ENCODE assay signal across 8 cellular contexts in the genomic region with DNA sequence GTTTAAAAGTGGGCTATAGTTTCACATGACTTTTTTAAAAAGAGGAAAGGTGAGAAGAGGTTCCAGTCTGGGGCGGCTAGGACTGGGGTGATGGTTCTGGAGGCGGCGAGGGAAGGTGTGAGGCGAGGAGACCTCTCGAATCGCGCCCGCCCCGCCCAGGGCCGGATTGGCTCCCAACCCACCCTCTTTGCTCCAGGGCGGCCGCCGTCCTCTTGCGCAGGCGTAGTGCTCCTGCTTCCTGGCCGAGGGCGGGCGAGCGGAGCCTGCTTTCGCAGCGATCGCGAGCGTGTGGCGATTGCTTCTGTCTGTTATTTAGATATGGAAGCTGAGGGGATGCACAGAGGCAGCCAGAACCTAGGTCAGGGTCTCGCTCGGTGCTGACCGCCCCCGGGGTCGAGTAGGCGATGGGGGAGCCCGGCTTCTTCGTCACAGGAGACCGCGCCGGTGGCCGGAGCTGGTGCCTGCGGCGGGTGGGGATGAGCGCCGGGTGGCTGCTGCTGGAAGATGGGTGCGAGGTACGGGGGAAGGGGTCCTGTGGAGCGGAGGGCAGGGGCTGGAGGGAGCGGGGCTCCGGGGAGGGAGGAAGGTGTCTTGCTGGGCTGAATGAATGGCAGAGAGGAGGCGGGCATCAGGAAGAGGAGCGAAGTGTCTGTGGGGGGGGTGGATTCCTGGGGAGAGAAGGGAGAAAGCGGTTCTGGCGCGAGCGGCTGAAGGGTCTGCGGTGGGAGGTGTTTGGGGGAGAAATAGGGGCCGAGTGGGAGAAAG. TPM values are rescaled to one million over a fixed set of nuclear protein-coding genes. Genes with fewer than 3 reads are reported as not detected.
DNase-seq lines count a peak whose midpoint lies in the region; ATAC-seq and TF ChIP-seq lines count a peak whose summit lies in the region.

A gene with protein sequence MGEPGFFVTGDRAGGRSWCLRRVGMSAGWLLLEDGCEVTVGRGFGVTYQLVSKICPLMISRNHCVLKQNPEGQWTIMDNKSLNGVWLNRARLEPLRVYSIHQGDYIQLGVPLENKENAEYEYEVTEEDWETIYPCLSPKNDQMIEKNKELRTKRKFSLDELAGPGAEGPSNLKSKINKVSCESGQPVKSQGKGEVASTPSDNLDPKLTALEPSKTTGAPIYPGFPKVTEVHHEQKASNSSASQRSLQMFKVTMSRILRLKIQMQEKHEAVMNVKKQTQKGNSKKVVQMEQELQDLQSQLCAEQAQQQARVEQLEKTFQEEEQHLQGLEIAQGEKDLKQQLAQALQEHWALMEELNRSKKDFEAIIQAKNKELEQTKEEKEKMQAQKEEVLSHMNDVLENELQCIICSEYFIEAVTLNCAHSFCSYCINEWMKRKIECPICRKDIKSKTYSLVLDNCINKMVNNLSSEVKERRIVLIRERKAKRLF (plus strand): TSS at position 223 of the 765 bp plus-strand sequence. CDS start 182 bp downstream, at position 405.

- peaks cover 20% of the 10 kb centered on the region for H3K36me3 Mint-ChIP-seq in Calu3 (ENCODE audit: insufficient read depth, unreplicated experiment)

- TF ChIP-seq CTCF in Calu3 (IDR thresholded peaks at IDR 0.05; ENCODE audit: unreplicated experiment) (no peak), OCI-LY7 (conservative IDR thresholded peaks at IDR 0.05; ENCODE audit: low read length) (no peak)

- intact Hi-C loops in Calu3 (cut with micrococcal nuclease; ENCODE audit: unreplicated experiment) = no loop called here
- intact Hi-C loops in OCI-LY7 (cut with micrococcal nuclease; ENCODE audit: unreplicated experiment) = no loop called here

- H3K9me3 ChIP-seq in HUES6 (ENCODE audit: control insufficient read depth, insufficient read depth, low read depth, low read length) (no peaks in the 10 kb centered on the region), OCI-LY7 (ENCODE audit: low read length) (no peaks in the 10 kb centered on the region)

- H3K4me2 ChIP-seq in OCI-LY7 (ENCODE audit: low read length) = peak within 1 kb of the TSS; percentile 81

- H3K4me3 Mint-ChIP-seq in Calu3 (ENCODE audit: low read depth, unreplicated experiment) = peak within 1 kb of the TSS; percentile 97

- H3K79me2 ChIP-seq in OCI-LY7 (ENCODE audit: insufficient read depth, low read depth, low read length) = peaks cover 14% of the 10 kb centered on the region; the same call in 1 of the 2 replicates

- no peaks in the 10 kb centered on the region for H3K9me2 ChIP-seq in OCI-LY7 (ENCODE audit: insufficient read depth, low read length)

- POLR2A ChIA-PET in OCI-LY7 (lab: Charles Lee) = interaction anchor here (0.6 kb wide), 1 partner anchor 1761 kb away, joined by 4 read pairs; the partner anchor contains the start of gene SAYSD1

- H3K27ac ChIP-seq in HUES6 (ENCODE audit: low read depth, low read length) (peak within 1 kb of the TSS; percentile 36; the same call in 1 of the 2 replicates), OCI-LY7 (ENCODE audit: low read depth, low read length, poor library complexity, severe bottlenecking) (peak within 1 kb of the TSS; percentile 35)

- no peaks in the 10 kb centered on the region for H3K27me3 ChIP-seq in HUES6 (ENCODE audit: control insufficient read depth, insufficient read depth, low read length)

- H4K20me1 ChIP-seq in OCI-LY7 (ENCODE audit: insufficient read depth, low read length) = peaks cover 7% of the 10 kb centered on the region; the same call in 1 of the 2 replicates

- no peaks in the 10 kb centered on the region for H3K9me3 Mint-ChIP-seq in Calu3 (ENCODE audit: low read depth, unreplicated experiment)

- no peaks in the 10 kb centered on the region for H3K36me3 ChIP-seq in HUES6 (ENCODE audit: control insufficient read depth, insufficient read depth, low read length)
- no peaks in the 10 kb centered on the region for H3K36me3 ChIP-seq in OCI-LY7 (ENCODE audit: insufficient read depth, low read length)

- peak within 1 kb of the TSS; percentile 84 for H3K27ac Mint-ChIP-seq in Calu3 (ENCODE audit: unreplicated experiment)

- H3K4me3 ChIP-seq in HUES6 (ENCODE audit: low read depth, low read length) (peak within 1 kb of the TSS; percentile 93), OCI-LY7 (ENCODE audit: low read depth, low read length, poor library complexity, severe bottlenecking) (peak within 1 kb of the TSS; percentile 95)

- peak; percentile 90 for ATAC-seq in GM21390 (IDR thresholded peaks at IDR 0.05; ENCODE audit: unreplicated experiment)

- H2AFZ ChIP-seq in OCI-LY7 (ENCODE audit: low read length) = peak within 1 kb of the TSS; percentile 99

- H3K4me1 Mint-ChIP-seq in Calu3 (ENCODE audit: low read depth, unreplicated experiment) = peaks cover 31% of the 10 kb centered on the region

- BruUV-seq in Calu3 (replicated peaks; lab: Mats Ljungman, UMichigan) (no TSS peak), OCI-LY7 (replicated peaks; lab: Mats Ljungman, UMichigan) (no TSS peak)

- DNase-seq in Calu3 (peak; percentile 95), OCI-LY7 (ENCODE audit: low spot score) (peak; percentile 92), activated T-cell treated with anti-CD3 and anti-CD28 coated beads for 1 hour (ENCODE audit: low read depth) (peak; percentile 80), epidermal melanocyte (ENCODE audit: insufficient read length, low spot score) (peak; percentile 96), middle frontal gyrus (ENCODE audit: extremely low spot score, low spot score) (peak; percentile 65)
- peak; percentile 73 to 82 for DNase-seq in stimulated activated CD8-positive, alpha-beta memory T cell treated with anti-CD3 and anti-CD28 coated beads, Interleukin-2, amount 100 ng/mL, for 1 hour (ENCODE audit: low read depth in 2 of 2)

- H3K4me1 ChIP-seq in HUES6 (ENCODE audit: control insufficient read depth, insufficient read depth, low read length) (peaks cover 17% of the 10 kb centered on the region), OCI-LY7 (ENCODE audit: insufficient read depth, low read length, poor library complexity, severe bottlenecking) (peaks cover 14% of the 10 kb centered on the region)

- peak within 1 kb of the TSS; percentile 79 for H3K9ac ChIP-seq in HUES6 (ENCODE audit: low read length)

- CTCF ChIA-PET in Calu3 (lab: Charles Lee) (interaction anchor here (0.7 kb wide), 2 partner anchors 20 to 1086 kb away, joined by 3 to 6 read pairs; no protein-coding TSS in a partner anchor), OCI-LY7 (lab: Charles Lee; ENCODE audit: unreplicated experiment) (no interaction called here)

- H3K27me3 Mint-ChIP-seq in Calu3 (ENCODE audit: unreplicated experiment) = no peaks in the 10 kb centered on the region

RNA-seq across cellular contexts. Expression of the gene that starts here (rescaled TPM):
- total RNA-seq in Calu3 (2022) = 16.8 and 17.1 TPM in 2 replicates
- 21.2 and 21.8 TPM in 2 replicates for total RNA-seq in OCI-LY7 (2014; rRNA removed; shearing (Covaris generic))
- 18.2 and 19.7 TPM in 2 replicates for total RNA-seq in OCI-LY7 (2022)

Comparison
In these comparisons a context has a peak if more than half of its experiments do, and no peak if none do; other contexts are left out.
1. Peak in every context shown above with its lines: DNase-seq, ATAC-seq, H3K4me3 ChIP-seq and H3K27ac ChIP-seq.